Comparison of ENCODE assay signal across 19 cellular contexts in genomic region chr18:11183621-11184020, GRCh38. TPM values are rescaled to one million over a fixed set of nuclear protein-coding genes. Genes with fewer than 3 reads are reported as not detected.
DNase-seq lines count a peak whose midpoint lies in the region; ATAC-seq and TF ChIP-seq lines count a peak whose summit lies in the region.
"Had no signal": no experiment of that assay in that cellular context is flagged by ENCODE, and none has a peak within 500 bp of the region (broad histone marks: within the 10 kb centered on the region; RNA-seq: fewer than 3 reads in every experiment).

No MANE protein-coding gene starts in this region.

- H3K27me3 Mint-ChIP-seq in natural killer cell treated with Interleukin-12 subunit alpha and Interleukin-12 subunit beta and Interleukin-15 and Interleukin-18, amount 100 ng/mL, for 72 hours, result no peaks in the 10 kb centered on the region
- H3K27me3 Mint-ChIP-seq: CD4-positive, alpha-beta memory T cell had no signal

- 78 to 82% methylated on average over 2 of the region's 2 CpGs for WGBS in tibial nerve, 2 donors

- H3K4me1 ChIP-seq in osteoblast (ENCODE audit: insufficient read depth, low read length) (peaks cover 18% of the 10 kb centered on the region), tibial nerve (peaks cover 0 to 11% (median 0%) of the 10 kb centered on the region in 4 donors)
- H3K4me1 ChIP-seq: HAP-1 had no signal

- H4K20me1 ChIP-seq in osteoblast (ENCODE audit: insufficient read depth, low read length), result no peaks in the 10 kb centered on the region
- H4K20me1 ChIP-seq: BLaER1 had no signal

- H3K4me1 Mint-ChIP-seq in natural killer cell treated with Interleukin-12 subunit alpha and Interleukin-12 subunit beta and Interleukin-15 and Interleukin-18, amount 100 ng/mL, for 72 hours (ENCODE audit: low read depth in 2 of 2), result no peaks in the 10 kb centered on the region
- H3K4me1 Mint-ChIP-seq: CD4-positive, alpha-beta memory T cell had no signal

- TF ChIP-seq POLR2A in tibial nerve (IDR thresholded peaks at IDR 0.05), result no peak

- no peak overlapping the region for H3K4me3 Mint-ChIP-seq in natural killer cell treated with Interleukin-12 subunit alpha and Interleukin-12 subunit beta and Interleukin-15 and Interleukin-18, amount 100 ng/mL, for 72 hours
- H3K4me3 Mint-ChIP-seq: CD14-positive monocyte; CD4-positive, alpha-beta memory T cell; IgD-negative memory B cell had no signal

- no peak for ATAC-seq in natural killer cell treated with Interleukin-12 subunit alpha and Interleukin-12 subunit beta and Interleukin-15 and Interleukin-18, amount 100 ng/mL, for 72 hours
- no peak for ATAC-seq in HG03196 (IDR thresholded peaks at IDR 0.05; ENCODE audit: unreplicated experiment)
- ATAC-seq: GM12878 had no signal

- H2AFZ ChIP-seq in osteoblast (ENCODE audit: low read length), result no peak overlapping the region

- no peaks in the 10 kb centered on the region for H3K79me2 ChIP-seq in osteoblast (ENCODE audit: insufficient read depth, low read length)

- H3K27ac Mint-ChIP-seq in natural killer cell treated with Interleukin-12 subunit alpha and Interleukin-12 subunit beta and Interleukin-15 and Interleukin-18, amount 100 ng/mL, for 72 hours, result no peak overlapping the region
- H3K27ac Mint-ChIP-seq: CD4-positive, alpha-beta memory T cell; IgD-negative memory B cell had no signal

- no peaks in the 10 kb centered on the region for H3K36me3 Mint-ChIP-seq in natural killer cell treated with Interleukin-12 subunit alpha and Interleukin-12 subunit beta and Interleukin-15 and Interleukin-18, amount 100 ng/mL, for 72 hours
- H3K36me3 Mint-ChIP-seq: CD14-positive monocyte; CD4-positive, alpha-beta memory T cell; IgD-negative memory B cell had no signal

- no peaks in the 10 kb centered on the region for H3K27me3 ChIP-seq in osteoblast (ENCODE audit: insufficient read depth, low read length)
- H3K27me3 ChIP-seq in tibial nerve, result no peaks in the 10 kb centered on the region
- H3K27me3 ChIP-seq: BLaER1 had no signal

- H3K36me3 ChIP-seq in osteoblast (ENCODE audit: insufficient read depth, low read length), result no peaks in the 10 kb centered on the region
- no peaks in the 10 kb centered on the region for H3K36me3 ChIP-seq in tibial nerve
- H3K36me3 ChIP-seq: BLaER1, HAP-1 had no signal

- peak overlapping the region; percentile 14 for H3K27ac ChIP-seq in osteoblast (ENCODE audit: low read depth, low read length)
- no peak overlapping the region for H3K27ac ChIP-seq in tibial nerve
- H3K27ac ChIP-seq: BLaER1, HL-60 had no signal

- TF ChIP-seq EP300 in tibial nerve (IDR thresholded peaks at IDR 0.05), result no peak

- peaks cover 3% of the 10 kb centered on the region for H3K9me3 Mint-ChIP-seq in natural killer cell treated with Interleukin-12 subunit alpha and Interleukin-12 subunit beta and Interleukin-15 and Interleukin-18, amount 100 ng/mL, for 72 hours

- in situ Hi-C loops in astrocyte of the spinal cord (cut with HindIII; ENCODE audit: low sequenced_read_pairs), result no loop called here

- H3K4me3 ChIP-seq in astrocyte of the spinal cord (ENCODE audit: low read depth, low read length), result no peak overlapping the region
- H3K4me3 ChIP-seq in osteoblast (ENCODE audit: insufficient read depth, low read length), result no peak overlapping the region
- H3K4me3 ChIP-seq in tibial nerve, result no peak overlapping the region
- H3K4me3 ChIP-seq: BLaER1, GM12878, HAP-1 had no signal

- H3K9me3 ChIP-seq in osteoblast (ENCODE audit: low read depth, low read length) (no peaks in the 10 kb centered on the region), tibial nerve (no peaks in the 10 kb centered on the region)
- H3K9me3 ChIP-seq: BLaER1, HAP-1 had no signal

- TF ChIP-seq CTCF in astrocyte of the spinal cord (IDR thresholded peaks at IDR 0.05; ENCODE audit: low read depth, low read length) (no peak), osteoblast (IDR thresholded peaks at IDR 0.05; ENCODE audit: extremely low read depth, low read depth, low read length) (no peak), tibial nerve (IDR thresholded peaks at IDR 0.05) (no peak)

- DNase-seq in EL, result peak; percentile 8
- DNase-seq in M059J (ENCODE audit: low read depth), result peak; percentile 13
- DNase-seq in astrocyte of the spinal cord (ENCODE audit: low read depth, low spot score), result peak; percentile 36
- peak; percentile 76 for DNase-seq in osteoblast (ENCODE audit: insufficient read length, low spot score, missing footprints)
- no peak for DNase-seq in tibial nerve (ENCODE audit: low spot score in 2 of 2)
- no peak for DNase-seq in natural killer cell treated with Interleukin-12 subunit alpha and Interleukin-12 subunit beta and Interleukin-15 and Interleukin-18, amount 100 ng/mL, for 72 hours (ENCODE audit: low spot score)
- DNase-seq in activated CD8-positive, alpha-beta memory T cell treated with anti-CD3 and anti-CD28 coated beads for 24 hours, result no peak
- DNase-seq: 8988T; CD4-positive, alpha-beta memory T cell; DMS153; DMS79 had no signal

- no peak overlapping the region for H3K4me2 ChIP-seq in osteoblast (ENCODE audit: insufficient read depth, low read length)
- H3K4me2 ChIP-seq: BLaER1 had no signal

RNA-seq across cellular contexts. Expression of gene PIEZO2, which starts 34.3 kb away (rescaled TPM):
- 11.7 and 22.9 TPM in 2 replicates for total RNA-seq in M059J (2014; rRNA removed; shearing (Covaris generic))
- total RNA-seq in osteoblast, result 6.5 and 46.7 TPM in 2 replicates
- 10 to 100 TPM; 17.0 to 27.7 (median 22.3) TPM for total RNA-seq in tibial nerve
- total RNA-seq in natural killer cell treated with Interleukin-12 subunit alpha and Interleukin-12 subunit beta and Interleukin-15 and Interleukin-18, amount 100 ng/mL, for 72 hours, result not detected
- total RNA-seq: CD4-positive, alpha-beta memory T cell; G401 had no signal

Comparison
In these comparisons a context has a peak if more than half of its experiments do, and no peak if none do; other contexts are left out.
1. DNase-seq: peak in EL (single experiment), M059J (single experiment), astrocyte of the spinal cord (single experiment) and osteoblast (single experiment); none in tibial nerve (0 of 2), natural killer cell treated with Interleukin-12 subunit alpha and Interleukin-12 subunit beta and Interleukin-15 and Interleukin-18, amount 100 ng/mL, for 72 hours (single experiment) and activated CD8-positive, alpha-beta memory T cell treated with anti-CD3 and anti-CD28 coated beads for 24 hours (single experiment).